In genomic region chr3:144429719-144430121, GRCh38 we compare ENCODE assay signal across 13 cellular contexts.
DNase-seq lines count a peak whose midpoint lies in the region; ATAC-seq, FAIRE-seq and TF ChIP-seq lines count a peak whose summit lies in the region.
"Had no signal": no experiment of that assay in that cellular context is flagged by ENCODE, and none has a peak within 500 bp of the region (broad histone marks: within the 10 kb centered on the region; RNA-seq: fewer than 3 reads in every experiment).

No MANE protein-coding gene starts in this region.

- no peak overlapping the region; the same call in 1 of the 2 replicates for H3K4me2 ChIP-seq in GM12878 (ENCODE audit: control insufficient read depth, insufficient read depth)

- CTCF ChIA-PET in GM12878 (lab: Yijun Ruan, JAX), result interaction anchor here (0.7 kb wide), 1 partner anchor 467 kb away, joined by 3 read pairs; no protein-coding TSS in a partner anchor

- TF ChIP-seq CTCF in GM12878 (IDR thresholded peaks at IDR 0.05 in 2 of 3, conservative IDR thresholded peaks at IDR 0.05 in 1 of 3; ENCODE audit: control insufficient read depth in 2 of 3, extremely low read depth in 1 of 3, insufficient read depth in 1 of 3, low read depth in 3 of 3, low read length in 3 of 3) (no peak), endodermal cell (conservative IDR thresholded peaks at IDR 0.05) (no peak), spleen (IDR thresholded peaks at IDR 0.05 in 8 of 11, conservative IDR thresholded peaks at IDR 0.05 in 3 of 11) (no peak)

- H4K20me1 ChIP-seq in GM12878 (ENCODE audit: control insufficient read depth, insufficient read depth), result no peaks in the 10 kb centered on the region

- H3K27me3 Mint-ChIP-seq in endodermal cell (ENCODE audit: insufficient read depth), result no peaks in the 10 kb centered on the region
- H3K27me3 Mint-ChIP-seq: activated CD4-positive, alpha-beta T cell treated with anti-CD3 and anti-CD28 coated beads, Interleukin-2, amount 10 ng/mL, durations not matched to agents 24 days and 14 days had no signal

- 9% methylated on average over 3 of the region's 3 CpGs for WGBS in GM12878 (ENCODE audit: insufficient coverage, insufficient replicate concordance, low lambda C conversion rate, missing lambda C conversion rate)
- 0 to 45% methylated on average over 1 to 2 of the region's 3 CpGs for WGBS in endodermal cell (ENCODE audit: insufficient coverage in 1 of 2, insufficient read length in 1 of 2), 2 experiments
- 47 to 62% (median 61%) methylated on average over 3 of the region's 3 CpGs for WGBS in spleen, 5 donors

- in situ Hi-C loops in GM12878 (cut with MboI), result loop anchor here (10.0 kb wide), 1 partner anchor 455 kb away; the partner anchor contains the start of gene DIPK2A

- H3K27ac ChIP-seq in GM12878 (ENCODE audit: control insufficient read depth, insufficient read depth) (no peak overlapping the region), endodermal cell (ENCODE audit: low read depth, low read length) (no peak overlapping the region), spleen (no peak overlapping the region)

- H3K9me3 ChIP-seq in GM12878 (replicated peaks; ENCODE audit: control insufficient read depth, insufficient read depth, low read length) (no peaks in the 10 kb centered on the region; the same call in 2 of the 3 replicates), endodermal cell (ENCODE audit: control insufficient read depth, low read length) (no peaks in the 10 kb centered on the region), spleen (no peaks in the 10 kb centered on the region)

- H3K79me2 ChIP-seq in GM12878 (ENCODE audit: control insufficient read depth, insufficient read depth, low read length), result no peaks in the 10 kb centered on the region

- peak; percentile 83 for FAIRE-seq in GM12878 (lab: Jason Lieb, UNC)

- BruUV-seq in GM12878 (replicated peaks; lab: Mats Ljungman, UMichigan), result no TSS peak

- no peak overlapping the region for H3K9ac ChIP-seq in GM12878 (ENCODE audit: control insufficient read depth, insufficient read depth, low read length)
- no peak overlapping the region for H3K9ac ChIP-seq in endodermal cell (ENCODE audit: extremely low read depth, low read length, poor library complexity, severe bottlenecking)

- SMC1A ChIA-PET in GM12878 (lab: Charles Lee; ENCODE audit: uncharacterized antibody, unreplicated experiment), result no interaction called here

- no peak for TF ChIP-seq RAD21 in GM12878 (IDR thresholded peaks at IDR 0.05; ENCODE audit: insufficient read depth, low read depth, low read length)

- TF ChIP-seq POLR2A in GM12878 (IDR thresholded peaks at IDR 0.05; ENCODE audit: low read depth, low read length) (no peak), spleen (IDR thresholded peaks at IDR 0.05) (no peak)

- no peak overlapping the region for H3K27ac Mint-ChIP-seq in endodermal cell
- H3K27ac Mint-ChIP-seq: activated CD4-positive, alpha-beta T cell treated with anti-CD3 and anti-CD28 coated beads, Interleukin-2, amount 10 ng/mL, durations not matched to agents 24 days and 14 days; CD8-positive, alpha-beta memory T cell had no signal

- ATAC-seq in GM18499 (IDR thresholded peaks at IDR 0.05; ENCODE audit: insufficient read depth, unreplicated experiment) (peak; percentile 84), GM21423 (IDR thresholded peaks at IDR 0.05; ENCODE audit: unreplicated experiment) (peak; percentile 63), HG03066 (IDR thresholded peaks at IDR 0.05; ENCODE audit: low read depth, unreplicated experiment) (peak; percentile 47), GM12878 (peak; percentile 89)

- DNase-seq in GM12878 (ENCODE audit: low read depth, low spot score), result peak; percentile 74
- no peak for DNase-seq in effector CD4-positive, alpha-beta T cell
- no peak for DNase-seq in NCI-H2171 (lab: John Stamatoyannopoulos, UW)
- DNase-seq in endodermal cell, result no peak
- DNase-seq in spleen, result no peak
- DNase-seq: activated CD4-positive, alpha-beta T cell treated with anti-CD3 and anti-CD28 coated beads, Interleukin-2, amount 10 ng/mL, durations not matched to agents 24 days and 14 days; amniotic stem cell; CD8-positive, alpha-beta memory T cell; mesenchymal stem cell; SHP77 had no signal

- RAD21 ChIA-PET in GM12878 (lab: Charles Lee; ENCODE audit: unreplicated experiment), result no interaction called here

- peak; percentile 29 to 52; a peak in 1 of 4 replicates for TF ChIP-seq EP300 in GM12878 (IDR thresholded peaks at IDR 0.05; ENCODE audit: borderline replicate concordance in 1 of 2, control insufficient read depth in 1 of 2, low read depth in 2 of 2, low read length in 2 of 2)

- no peak overlapping the region for H3K4me3 Mint-ChIP-seq in endodermal cell
- H3K4me3 Mint-ChIP-seq: activated CD4-positive, alpha-beta T cell treated with anti-CD3 and anti-CD28 coated beads, Interleukin-2, amount 10 ng/mL, durations not matched to agents 24 days and 14 days; CD8-positive, alpha-beta memory T cell had no signal

- no peaks in the 10 kb centered on the region for H3K36me3 ChIP-seq in GM12878 (ENCODE audit: control insufficient read depth in 2 of 2, insufficient read depth in 2 of 2, low read length in 1 of 2)
- no peaks in the 10 kb centered on the region for H3K36me3 ChIP-seq in endodermal cell (ENCODE audit: control insufficient read depth, insufficient read depth, low read length)
- no peaks in the 10 kb centered on the region for H3K36me3 ChIP-seq in spleen

- peaks cover 1% of the 10 kb centered on the region for H3K9me3 Mint-ChIP-seq in endodermal cell
- H3K9me3 Mint-ChIP-seq: activated CD4-positive, alpha-beta T cell treated with anti-CD3 and anti-CD28 coated beads, Interleukin-2, amount 10 ng/mL, durations not matched to agents 24 days and 14 days had no signal

- no peaks in the 10 kb centered on the region for H3K36me3 Mint-ChIP-seq in endodermal cell (ENCODE audit: low read depth)
- H3K36me3 Mint-ChIP-seq: CD8-positive, alpha-beta memory T cell had no signal

- H3K4me3 ChIP-seq in GM12878 (no peak overlapping the region), endodermal cell (ENCODE audit: low read length) (no peak overlapping the region), spleen (no peak overlapping the region)

- no peaks in the 10 kb centered on the region for H3K27me3 ChIP-seq in GM12878 (replicated peaks in 1 of 2; ENCODE audit: control insufficient read depth in 2 of 2, insufficient read depth in 2 of 2, low read length in 1 of 2)
- H3K27me3 ChIP-seq in endodermal cell (ENCODE audit: control insufficient read depth, insufficient read depth, low read length, poor library complexity, severe bottlenecking), result no peaks in the 10 kb centered on the region
- no peaks in the 10 kb centered on the region for H3K27me3 ChIP-seq in spleen (replicated peaks in 1 of 7)

- POLR2A ChIA-PET in GM12878 (lab: Charles Lee), result no interaction called here

- no peaks in the 10 kb centered on the region for H3K4me1 ChIP-seq in GM12878 (ENCODE audit: control insufficient read depth, insufficient read depth, low read length)
- H3K4me1 ChIP-seq in endodermal cell (ENCODE audit: control insufficient read depth, insufficient read depth, low read length), result no peaks in the 10 kb centered on the region
- no peaks in the 10 kb centered on the region for H3K4me1 ChIP-seq in spleen

- no peak overlapping the region for H2AFZ ChIP-seq in GM12878 (ENCODE audit: control insufficient read depth, low read depth, low read length)

- intact Hi-C loops in GM12878 (cut with micrococcal nuclease; ENCODE audit: unreplicated experiment), result loop anchor here (5.0 kb wide), 1 partner anchor 457 kb away; the partner anchor contains the start of gene DIPK2A
- intact Hi-C loops in spleen (cut with DNase I; ENCODE audit: low total_unique reads), result no loop called here

- H3K4me1 Mint-ChIP-seq in endodermal cell, result no peaks in the 10 kb centered on the region
- H3K4me1 Mint-ChIP-seq: activated CD4-positive, alpha-beta T cell treated with anti-CD3 and anti-CD28 coated beads, Interleukin-2, amount 10 ng/mL, durations not matched to agents 24 days and 14 days; CD8-positive, alpha-beta memory T cell had no signal

TF ChIP-seq in GM12878, 131 proteins besides CTCF, POLR2A, EP300 and RAD21 (continues in another document):
- TF ChIP-seq RUNX3 (IDR thresholded peaks at IDR 0.05; ENCODE audit: low read length) (peak; percentile 88), MEF2A (IDR thresholded peaks at IDR 0.05; ENCODE audit: insufficient read depth, low read depth, low read length) (0 out of 2 replicates have a peak, but pooled peaks have one; percentile 55), NFYA (IDR thresholded peaks at IDR 0.05; ENCODE audit: borderline replicate concordance, low read depth, low read length) (no peak), ATF2 (IDR thresholded peaks at IDR 0.05; ENCODE audit: low read length) (peak; percentile 65; the same call in 1 of the 2 replicates), NFIC (IDR thresholded peaks at IDR 0.05; ENCODE audit: low read depth, low read length) (peak; percentile 80), GABPA (IDR thresholded peaks at IDR 0.05; ENCODE audit: low read depth) (0 out of 2 replicates have a peak, but pooled peaks have one; percentile 43), TCF12 (IDR thresholded peaks at IDR 0.05; ENCODE audit: low read depth, low read length) (no peak), HCFC1 (IDR thresholded peaks at IDR 0.05; ENCODE audit: low read length) (no peak), SPI1 (IDR thresholded peaks at IDR 0.05; ENCODE audit: borderline replicate concordance, insufficient read depth, low read depth, low read length) (peak; percentile 85), FOXM1 (IDR thresholded peaks at IDR 0.05; ENCODE audit: low read depth, low read length) (peak; percentile 74; the same call in 1 of the 2 replicates)
